9 cellular contexts compared by ENCODE assay signal in genomic region chr10:34732926-34733325, GRCh38.
DNase-seq lines count a peak whose midpoint lies in the region; ATAC-seq and TF ChIP-seq lines count a peak whose summit lies in the region.
"Had no signal": no experiment of that assay in that cellular context is flagged by ENCODE, and none has a peak within 500 bp of the region (broad histone marks: within the 10 kb centered on the region; RNA-seq: fewer than 3 reads in every experiment).

No MANE protein-coding gene starts in this region.

- no peak overlapping the region for H3K4me3 Mint-ChIP-seq in WTC11
- H3K4me3 Mint-ChIP-seq in T-cell: no peak overlapping the region

- peaks cover 34% of the 10 kb centered on the region for H3K4me1 Mint-ChIP-seq in WTC11
- no peaks in the 10 kb centered on the region for H3K4me1 Mint-ChIP-seq in T-cell

- no peak overlapping the region for H2AK5ac ChIP-seq in mesendoderm (ENCODE audit: low read length)

- CTCF ChIA-PET in WTC11 (lab: Charles Lee) (interaction anchor here (0.6 to 2.1 kb wide), 66 partner anchors 9 to 628 kb away, joined by 3 to 36 read pairs (median 5); partner anchors contain the start of gene PARD3), T-cell (lab: Charles Lee) (interaction anchor here in 1 of 2 donors (0.6 kb wide), 1 partner anchor 8 kb away, joined by 3 read pairs; no protein-coding TSS in a partner anchor)

- H3K36me3 Mint-ChIP-seq in WTC11: no peaks in the 10 kb centered on the region
- no peaks in the 10 kb centered on the region for H3K36me3 Mint-ChIP-seq in T-cell

- H3K27ac ChIP-seq in KMS-11 (no peak overlapping the region), mesendoderm (ENCODE audit: low read depth, low read length) (no peak overlapping the region), tibial artery (no peak overlapping the region)
- H3K27ac ChIP-seq: heart right ventricle had no signal

- H3K23ac ChIP-seq in mesendoderm (ENCODE audit: low read length): no peak overlapping the region

- H3K36me3 ChIP-seq in KMS-11 (ENCODE audit: insufficient read depth) (no peaks in the 10 kb centered on the region), mesendoderm (ENCODE audit: control insufficient read depth, insufficient read depth, low read length) (no peaks in the 10 kb centered on the region), tibial artery (no peaks in the 10 kb centered on the region)
- H3K36me3 ChIP-seq: heart right ventricle had no signal

- no peak overlapping the region for H3K56ac ChIP-seq in mesendoderm (ENCODE audit: low read length)

- H4K8ac ChIP-seq in mesendoderm (ENCODE audit: low read depth, low read length): no peak overlapping the region

- peaks cover 67% of the 10 kb centered on the region; the same call in 1 of the 2 replicates for H3K79me2 ChIP-seq in KMS-11 (ENCODE audit: insufficient read depth, low read depth)
- H3K79me2 ChIP-seq in mesendoderm (ENCODE audit: control insufficient read depth, insufficient read depth, low read length): peaks cover 41% of the 10 kb centered on the region

- H2BK15ac ChIP-seq in mesendoderm (replicated peaks; ENCODE audit: low read depth): no peak overlapping the region

- H2BK5ac ChIP-seq in mesendoderm (ENCODE audit: low read length): no peak overlapping the region

- peaks cover 32% of the 10 kb centered on the region for H3K4me1 ChIP-seq in KMS-11 (ENCODE audit: low read depth, poor library complexity, severe bottlenecking)
- peaks cover 3% of the 10 kb centered on the region for H3K4me1 ChIP-seq in mesendoderm (ENCODE audit: control insufficient read depth, low read depth, low read length)
- peaks cover 0 to 10% (median 3%) of the 10 kb centered on the region in 4 donors for H3K4me1 ChIP-seq in tibial artery

- WGBS in mesendoderm (ENCODE audit: extremely low coverage, insufficient coverage, low lambda C conversion rate): no CpG with 5 or more reads among the region's 4 CpGs

- peaks cover 6% of the 10 kb centered on the region for H4K20me1 ChIP-seq in KMS-11 (ENCODE audit: insufficient read depth)

- no peak overlapping the region for H3K9ac ChIP-seq in KMS-11
- H3K9ac ChIP-seq in mesendoderm (ENCODE audit: low read length): no peak overlapping the region

- DNase-seq in GM03348 (ENCODE audit: low spot score) (peak; percentile 24), WTC11 (ENCODE audit: low spot score) (no peak), mesendoderm (peak; percentile 79), tibial artery (no peak), NCI-H1092 (lab: John Stamatoyannopoulos, UW) (no peak), T-cell (no peak)
- DNase-seq: heart right ventricle had no signal

- H3K4me2 ChIP-seq in KMS-11 (no peak overlapping the region), mesendoderm (ENCODE audit: low read length) (no peak overlapping the region)

- H3K4me3 ChIP-seq in KMS-11 (IDR thresholded peaks at IDR 0.05; ENCODE audit: insufficient read depth, low read depth, low read length): no peak overlapping the region
- H3K4me3 ChIP-seq in mesendoderm (ENCODE audit: low read length): no peak overlapping the region
- no peak overlapping the region for H3K4me3 ChIP-seq in tibial artery
- H3K4me3 ChIP-seq: heart right ventricle had no signal

- H3K27me3 ChIP-seq in KMS-11 (ENCODE audit: insufficient read depth, low read depth) (no peaks in the 10 kb centered on the region), mesendoderm (ENCODE audit: insufficient read depth, low read length, poor library complexity) (no peaks in the 10 kb centered on the region), tibial artery (no peaks in the 10 kb centered on the region)
- H3K27me3 ChIP-seq: heart right ventricle had no signal

- ATAC-seq in WTC11: peak; percentile 80
- no peak for ATAC-seq in T-cell (replicated peaks in 1 of 4)
- no peak for ATAC-seq in HG02852 (IDR thresholded peaks at IDR 0.05; ENCODE audit: unreplicated experiment)
- ATAC-seq: heart right ventricle had no signal

- H3K9me3 Mint-ChIP-seq in WTC11 (no peaks in the 10 kb centered on the region), T-cell (no peaks in the 10 kb centered on the region)

- H3K27me3 Mint-ChIP-seq in WTC11 (ENCODE audit: low read depth) (no peaks in the 10 kb centered on the region), T-cell (peaks cover 5 to 6% of the 10 kb centered on the region in 2 donors)

- H3K27ac Mint-ChIP-seq in WTC11 (peak overlapping the region; percentile 76; the same call in 1 of the 2 replicates), T-cell (no peak overlapping the region)

- H2BK120ac ChIP-seq in mesendoderm (ENCODE audit: low read depth, low read length): no peak overlapping the region

- H3K4ac ChIP-seq in mesendoderm (ENCODE audit: low read depth, low read length): no peak overlapping the region

- H2AFZ ChIP-seq in KMS-11 (ENCODE audit: low read depth): no peak overlapping the region

- no peak overlapping the region for H3K18ac ChIP-seq in mesendoderm (ENCODE audit: low read length)

- intact Hi-C loops in tibial artery (cut with DNase I; ENCODE audit: low total_unique reads): no loop called here

- peak; percentile 50 for TF ChIP-seq CTCF in KMS-11 (conservative IDR thresholded peaks at IDR 0.05; ENCODE audit: low read depth, low read length)
- 0 out of 2 replicates have a peak, but pooled peaks have one; percentile 34 for TF ChIP-seq CTCF in WTC11 (IDR thresholded peaks at IDR 0.05)
- TF ChIP-seq CTCF in tibial artery (IDR thresholded peaks at IDR 0.05): no peak

- no peaks in the 10 kb centered on the region for H3K9me3 ChIP-seq in tibial artery
- H3K9me3 ChIP-seq: heart right ventricle had no signal

- H3K79me1 ChIP-seq in mesendoderm (ENCODE audit: low read length): peaks cover 12% of the 10 kb centered on the region

- POLR2A ChIA-PET in WTC11 (lab: Charles Lee): interaction anchor here (1.1 kb wide), 1 partner anchor 9 kb away, joined by 4 read pairs; no protein-coding TSS in a partner anchor
- POLR2A ChIA-PET in T-cell (lab: Charles Lee): no interaction called here

- no peak overlapping the region for H4K5ac ChIP-seq in mesendoderm (ENCODE audit: low read length)

TF ChIP-seq in WTC11, 78 proteins besides CTCF, POLR2A, EP300 and RAD21:
- TF ChIP-seq ESRRA (CRISPR knock-in tag; IDR thresholded peaks at IDR 0.05; ENCODE audit: borderline replicate concordance) (no peak), AR (CRISPR knock-in tag; IDR thresholded peaks at IDR 0.05) (no peak), ZNF138 (CRISPR knock-in tag; conservative IDR thresholded peaks at IDR 0.05) (no peak), CDX4 (CRISPR knock-in tag; IDR thresholded peaks at IDR 0.05; ENCODE audit: borderline replicate concordance) (no peak), ZSCAN18 (CRISPR knock-in tag; IDR thresholded peaks at IDR 0.05) (no peak), TCF7 (CRISPR knock-in tag; IDR thresholded peaks at IDR 0.05; ENCODE audit: low read depth) (no peak), ZNF263 (CRISPR knock-in tag; IDR thresholded peaks at IDR 0.05; ENCODE audit: low read depth) (no peak), TP53 (CRISPR knock-in tag; IDR thresholded peaks at IDR 0.05) (no peak), NR1H2 (CRISPR knock-in tag; IDR thresholded peaks at IDR 0.05) (no peak), GRHL2 (CRISPR knock-in tag; IDR thresholded peaks at IDR 0.05; ENCODE audit: insufficient replicate concordance, severe bottlenecking) (no peak), NR3C1 (CRISPR knock-in tag; conservative IDR thresholded peaks at IDR 0.05; ENCODE audit: low read depth) (no peak)
- TF ChIP-seq, protein P1, sequence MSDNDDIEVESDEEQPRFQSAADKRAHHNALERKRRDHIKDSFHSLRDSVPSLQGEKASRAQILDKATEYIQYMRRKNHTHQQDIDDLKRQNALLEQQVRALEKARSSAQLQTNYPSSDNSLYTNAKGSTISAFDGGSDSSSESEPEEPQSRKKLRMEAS (CRISPR knock-in tag; IDR thresholded peaks at IDR 0.05): no peak

Comparison
In these comparisons a context has a peak if more than half of its experiments do, and no peak if none do; other contexts are left out.
1. DNase-seq: peak in GM03348 (single experiment) and mesendoderm (single experiment); none in WTC11 (single experiment), tibial artery (0 of 2), NCI-H1092 (single experiment) and T-cell (0 of 34).
2. CTCF ChIP-seq: peak in KMS-11 (single experiment) and WTC11 (single experiment); none in tibial artery (0 of 2).